ENCODE assay signal across 11 cellular contexts in genomic region chr1:240821925-240822324, GRCh38.
"Had no signal": no experiment of that assay in that cellular context is flagged by ENCODE, and none has a peak within 500 bp of the region (broad histone marks: within the 10 kb centered on the region; RNA-seq: fewer than 3 reads in every experiment).

No MANE protein-coding gene starts in this region.

- H3K27ac ChIP-seq: GM23248 had no signal

- DNase-seq: GM23248, GOT3, H7, H9, HCEC 1CT, HFFc6 had no signal

- H3K36me3 ChIP-seq: HAP-1 had no signal

- H3K4me1 ChIP-seq: HAP-1 had no signal

- FAIRE-seq: H1, H54 had no signal

- ATAC-seq: GM23338, HCT116 had no signal

- H3K9me3 ChIP-seq: HAP-1 had no signal

- H3K4me2 ChIP-seq: GM23338 had no signal

- H3K4me3 ChIP-seq: GM23248, GM23338, HAP-1 had no signal

- H3K9ac ChIP-seq: GM23248 had no signal

- H2AFZ ChIP-seq: GM23248, GM23338 had no signal
